In genomic region chr7:137741443-137741842, GRCh38 we compare ENCODE assay signal across 23 cellular contexts.
"Had no signal": no experiment of that assay in that cellular context is flagged by ENCODE, and none has a peak within 500 bp of the region (broad histone marks: within the 10 kb centered on the region; RNA-seq: fewer than 3 reads in every experiment).

No MANE protein-coding gene starts in this region.

- FAIRE-seq: HTR-8/SVneo, K562 had no signal

- H3K4me1 ChIP-seq: SJCRH30 had no signal

- ATAC-seq: K562, Panc1, PC-3, Right ventricle myocardium inferior, SK-N-SH treated with all-trans-retinoic acid at 6 μM for 48 hours, T-helper 17 cell had no signal

- H3K9ac ChIP-seq: KMS-11 had no signal

- H3K27ac ChIP-seq: HL-60, KMS-11, SJCRH30 had no signal

- DNase-seq: Kasumi-1; MV-4-11; NCI-H1048; NCI-H1105; NCI-H1436 treated with DMSO at 0.1 percent for 48 hours; NCI-H187; NCI-H2029; NCI-H2081 treated with DMSO at 0.1 percent for 48 hours; NCI-H2227 treated with DMSO at 0.1 percent for 48 hours; NCI-H524; NK-92 treated with Interleukin-12 subunit alpha and Interleukin-12 subunit beta, amount 100 ng/mL, for 24 hours; PC-3; SHP77 treated with DMSO at 0.1 percent for 48 hours; SJCRH30; T-helper 1 cell; T-helper 17 cell had no signal

- H3K36me3 ChIP-seq: SJCRH30 had no signal

- H3K4me2 ChIP-seq: KMS-11 had no signal

- H3K27me3 ChIP-seq: SJCRH30 had no signal

- H3K9me3 ChIP-seq: SJCRH30 had no signal

- H3K4me3 ChIP-seq: K562, SJCRH30 had no signal
